In the genomic region with DNA sequence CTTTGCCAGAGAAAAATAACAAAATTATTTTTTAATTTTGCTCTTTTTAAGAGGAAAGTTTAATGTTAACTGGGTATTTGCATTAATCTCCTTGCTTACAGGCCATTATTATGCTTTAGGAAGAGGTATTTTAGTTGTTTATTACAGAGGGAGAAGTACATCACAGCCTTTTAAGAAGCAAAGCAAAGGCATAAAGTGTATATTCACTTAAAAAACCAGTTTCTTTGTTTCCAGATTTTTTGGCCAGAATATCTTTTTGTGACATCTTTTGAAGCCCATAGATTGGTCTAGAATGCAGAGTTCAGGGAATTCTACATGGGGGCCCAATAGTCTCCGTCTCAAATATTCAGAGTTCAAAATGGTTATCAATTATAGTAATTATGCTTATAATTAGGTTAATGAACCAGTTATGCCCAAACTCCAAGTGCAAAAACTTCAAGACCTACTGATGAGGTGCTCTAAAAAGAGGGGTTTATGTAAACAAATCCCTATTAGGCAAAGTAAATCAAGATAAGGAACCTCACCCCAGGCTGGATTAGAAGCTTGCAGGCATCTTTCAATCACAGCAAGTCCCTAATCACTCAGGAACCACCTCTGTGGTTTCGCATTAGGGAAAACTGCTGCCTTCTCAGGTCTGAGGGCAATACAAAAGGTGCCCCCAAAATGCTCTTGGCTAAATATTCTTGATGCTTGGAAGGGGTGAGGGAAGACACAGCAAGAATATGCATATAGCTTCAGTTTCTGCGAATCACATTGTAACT, we compare ENCODE assay signal across 1 cellular context.
TF ChIP-seq lines count a peak whose summit lies in the region.

No MANE protein-coding gene starts in this region.

TF ChIP-seq in SK-N-SH treated with all-trans-retinoic acid at 6 μM for 48 hours, 23 proteins besides CTCF, POLR2A, EP300 and RAD21 (continued from another document):
- TF ChIP-seq, protein P1, sequence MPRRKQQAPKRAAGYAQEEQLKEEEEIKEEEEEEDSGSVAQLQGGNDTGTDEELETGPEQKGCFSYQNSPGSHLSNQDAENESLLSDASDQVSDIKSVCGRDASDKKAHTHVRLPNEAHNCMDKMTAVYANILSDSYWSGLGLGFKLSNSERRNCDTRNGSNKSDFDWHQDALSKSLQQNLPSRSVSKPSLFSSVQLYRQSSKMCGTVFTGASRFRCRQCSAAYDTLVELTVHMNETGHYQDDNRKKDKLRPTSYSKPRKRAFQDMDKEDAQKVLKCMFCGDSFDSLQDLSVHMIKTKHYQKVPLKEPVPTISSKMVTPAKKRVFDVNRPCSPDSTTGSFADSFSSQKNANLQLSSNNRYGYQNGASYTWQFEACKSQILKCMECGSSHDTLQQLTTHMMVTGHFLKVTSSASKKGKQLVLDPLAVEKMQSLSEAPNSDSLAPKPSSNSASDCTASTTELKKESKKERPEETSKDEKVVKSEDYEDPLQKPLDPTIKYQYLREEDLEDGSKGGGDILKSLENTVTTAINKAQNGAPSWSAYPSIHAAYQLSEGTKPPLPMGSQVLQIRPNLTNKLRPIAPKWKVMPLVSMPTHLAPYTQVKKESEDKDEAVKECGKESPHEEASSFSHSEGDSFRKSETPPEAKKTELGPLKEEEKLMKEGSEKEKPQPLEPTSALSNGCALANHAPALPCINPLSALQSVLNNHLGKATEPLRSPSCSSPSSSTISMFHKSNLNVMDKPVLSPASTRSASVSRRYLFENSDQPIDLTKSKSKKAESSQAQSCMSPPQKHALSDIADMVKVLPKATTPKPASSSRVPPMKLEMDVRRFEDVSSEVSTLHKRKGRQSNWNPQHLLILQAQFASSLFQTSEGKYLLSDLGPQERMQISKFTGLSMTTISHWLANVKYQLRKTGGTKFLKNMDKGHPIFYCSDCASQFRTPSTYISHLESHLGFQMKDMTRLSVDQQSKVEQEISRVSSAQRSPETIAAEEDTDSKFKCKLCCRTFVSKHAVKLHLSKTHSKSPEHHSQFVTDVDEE (CRISPR knock-in tag; IDR thresholded peaks at IDR 0.05): no peak
- TF ChIP-seq, protein P2, sequence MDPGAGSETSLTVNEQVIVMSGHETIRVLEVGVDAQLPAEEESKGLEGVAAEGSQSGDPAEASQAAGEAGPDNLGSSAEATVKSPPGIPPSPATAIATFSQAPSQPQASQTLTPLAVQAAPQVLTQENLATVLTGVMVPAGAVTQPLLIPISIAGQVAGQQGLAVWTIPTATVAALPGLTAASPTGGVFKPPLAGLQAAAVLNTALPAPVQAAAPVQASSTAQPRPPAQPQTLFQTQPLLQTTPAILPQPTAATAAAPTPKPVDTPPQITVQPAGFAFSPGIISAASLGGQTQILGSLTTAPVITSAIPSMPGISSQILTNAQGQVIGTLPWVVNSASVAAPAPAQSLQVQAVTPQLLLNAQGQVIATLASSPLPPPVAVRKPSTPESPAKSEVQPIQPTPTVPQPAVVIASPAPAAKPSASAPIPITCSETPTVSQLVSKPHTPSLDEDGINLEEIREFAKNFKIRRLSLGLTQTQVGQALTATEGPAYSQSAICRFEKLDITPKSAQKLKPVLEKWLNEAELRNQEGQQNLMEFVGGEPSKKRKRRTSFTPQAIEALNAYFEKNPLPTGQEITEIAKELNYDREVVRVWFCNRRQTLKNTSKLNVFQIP (CRISPR knock-in tag; IDR thresholded peaks at IDR 0.05; ENCODE audit: borderline replicate concordance, low read depth): no peak
